ENCODE assay signal across 1 cellular context in genomic region chr5:67166886-67167285, GRCh38.
TF ChIP-seq lines count a peak whose summit lies in the region.

No MANE protein-coding gene starts in this region.

TF ChIP-seq in IMR-90, 13 proteins besides CTCF, POLR2A, EP300 and RAD21 (continued from another document):
- TF ChIP-seq MAFK (IDR thresholded peaks at IDR 0.05; ENCODE audit: low read depth, low read length), result no peak
